In genomic region chr1:26784886-26785285, GRCh38 we compare ENCODE assay signal across 11 cellular contexts. TPM values are rescaled to one million over a fixed set of nuclear protein-coding genes. Genes with fewer than 3 reads are reported as not detected.
DNase-seq lines count a peak whose midpoint lies in the region; ATAC-seq and TF ChIP-seq lines count a peak whose summit lies in the region.
"Had no signal": no experiment of that assay in that cellular context is flagged by ENCODE, and none has a peak within 500 bp of the region (broad histone marks: within the 10 kb centered on the region; RNA-seq: fewer than 3 reads in every experiment).

No MANE protein-coding gene starts in this region.

- TF ChIP-seq POLR2A in sigmoid colon (IDR thresholded peaks at IDR 0.05): no peak

- no peaks in the 10 kb centered on the region for H3K9me3 Mint-ChIP-seq in CD8-positive, alpha-beta T cell

- DNase-seq in CD8-positive, alpha-beta T cell: no peak
- no peak for DNase-seq in SK-N-MC (ENCODE audit: low read depth, low spot score)
- peak; percentile 31 for DNase-seq in fibroblast of the aortic adventitia (ENCODE audit: low read depth)
- DNase-seq in sigmoid colon: no peak
- no peak for DNase-seq in NCI-H187 treated with DMSO at 0.1 percent for 48 hours (lab: John Stamatoyannopoulos, UW)
- DNase-seq in NCI-H748 (lab: John Stamatoyannopoulos, UW; ENCODE audit: unreplicated experiment): no peak
- DNase-seq in T-helper 2 cell: no peak
- DNase-seq: activated naive CD4-positive, alpha-beta T cell treated with anti-CD3 and anti-CD28 coated beads, Interleukin-2, amount 50 U/mL, for 16 hours; NCI-H2171 had no signal

- 97 to 99% methylated on average over 1 of the region's 1 CpG for WGBS in sigmoid colon, 2 donors

- ATAC-seq in CD8-positive, alpha-beta T cell: no peak
- ATAC-seq in HG03175 (IDR thresholded peaks at IDR 0.05; ENCODE audit: unreplicated experiment): no peak
- ATAC-seq: HCT116 had no signal

- no peaks in the 10 kb centered on the region for H3K9me3 ChIP-seq in CD8-positive, alpha-beta T cell (ENCODE audit: low read length)
- H3K9me3 ChIP-seq in SK-N-MC (ENCODE audit: low read depth, low read length): no peaks in the 10 kb centered on the region
- no peaks in the 10 kb centered on the region for H3K9me3 ChIP-seq in sigmoid colon

- H3K4me3 Mint-ChIP-seq in CD8-positive, alpha-beta T cell: no peak overlapping the region

- no peak overlapping the region for H3K27ac ChIP-seq in CD8-positive, alpha-beta T cell (ENCODE audit: low read depth, low read length)
- H3K27ac ChIP-seq in SK-N-MC: peak overlapping the region; percentile 93
- H3K27ac ChIP-seq in sigmoid colon: peak overlapping the region; percentile 94 to 99 (median 96)

- peaks cover 73% of the 10 kb centered on the region for H3K4me1 Mint-ChIP-seq in CD8-positive, alpha-beta T cell (ENCODE audit: low read depth)

- intact Hi-C loops in CD8-positive, alpha-beta T cell (cut with DNase I, micrococcal nuclease): loop anchor here (5.0 kb wide), 2 partner anchors 243 to 1767 kb away; partner anchors contain the start of gene TRNAU1AP (in 1 of the 2)
- intact Hi-C loops in sigmoid colon (cut with DNase I): loop anchor here (5.0 kb wide), 2 partner anchors 43 to 283 kb away; no protein-coding TSS in a partner anchor

- H3K27me3 ChIP-seq in CD8-positive, alpha-beta T cell (ENCODE audit: insufficient read depth, low read length): no peaks in the 10 kb centered on the region
- no peaks in the 10 kb centered on the region for H3K27me3 ChIP-seq in sigmoid colon

- peaks cover 37% of the 10 kb centered on the region for H3K36me3 Mint-ChIP-seq in CD8-positive, alpha-beta T cell

- POLR2A ChIA-PET in CD8-positive, alpha-beta T cell (lab: Charles Lee): interaction anchor here (1.7 to 9.6 kb wide), 3 partner anchors 30 to 89 kb away, joined by 3 to 224 read pairs (median 8); partner anchors contain the start of gene ARID1A

- no peaks in the 10 kb centered on the region for H3K27me3 Mint-ChIP-seq in CD8-positive, alpha-beta T cell (ENCODE audit: low read depth)

- no peak for TF ChIP-seq EP300 in sigmoid colon (IDR thresholded peaks at IDR 0.05)

- CTCF ChIA-PET in CD8-positive, alpha-beta T cell (lab: Charles Lee): interaction anchor here (1.2 to 17.3 kb wide), 5 partner anchors 16 to 181 kb away, joined by 3 to 439 read pairs (median 5); no protein-coding TSS in a partner anchor

- peaks cover 43% of the 10 kb centered on the region for H3K4me1 ChIP-seq in CD8-positive, alpha-beta T cell (ENCODE audit: insufficient read depth, low read length)
- peaks cover 0 to 81% (median 66%) of the 10 kb centered on the region in 4 donors for H3K4me1 ChIP-seq in sigmoid colon

- peaks cover 9% of the 10 kb centered on the region for H3K36me3 ChIP-seq in CD8-positive, alpha-beta T cell (ENCODE audit: insufficient read depth, low read length)
- H3K36me3 ChIP-seq in SK-N-MC (ENCODE audit: insufficient read depth, low read length): peaks cover 30% of the 10 kb centered on the region
- peaks cover 5 to 12% (median 9%) of the 10 kb centered on the region in 4 donors for H3K36me3 ChIP-seq in sigmoid colon

- H3K4me3 ChIP-seq in CD8-positive, alpha-beta T cell (ENCODE audit: low read depth, low read length): no peak overlapping the region
- H3K4me3 ChIP-seq in SK-N-MC (no peak overlapping the region), fibroblast of the aortic adventitia (ENCODE audit: low read depth, low read length) (no peak overlapping the region), sigmoid colon (no peak overlapping the region)

- H3K27ac Mint-ChIP-seq in CD8-positive, alpha-beta T cell: peak overlapping the region; percentile 73

- no peak for TF ChIP-seq CTCF in CD8-positive, alpha-beta T cell (IDR thresholded peaks at IDR 0.05)
- TF ChIP-seq CTCF in fibroblast of the aortic adventitia (IDR thresholded peaks at IDR 0.05; ENCODE audit: insufficient read depth, low read length): no peak
- no peak for TF ChIP-seq CTCF in sigmoid colon (IDR thresholded peaks at IDR 0.05)

- no peak overlapping the region for H3K9ac ChIP-seq in SK-N-MC (ENCODE audit: insufficient read length)

RNA-seq across cellular contexts. Expression of gene PIGV, which starts 2.9 kb away (rescaled TPM):
- 10 to 100 TPM in 1 of 2 experiments, 1 to 10 TPM in 1; 9.5 to 12.7 TPM for total RNA-seq in CD8-positive, alpha-beta T cell
- total RNA-seq in fibroblast of the aortic adventitia (ENCODE audit: low replicate concordance): 11.5 and 18.1 TPM in 2 replicates
- total RNA-seq in sigmoid colon: 10 to 100 TPM in 3 of 4 donors, 1 to 10 TPM in 1; 9.6 to 24.9 (median 14.1) TPM
- 10 to 100 TPM in 1 of 3 donors, 1 to 10 TPM in 2; 5.1 to 12.1 (median 7.2) TPM for polyA plus RNA-seq in sigmoid colon

RNA-seq across cellular contexts. Expression of gene ZDHHC18, which starts 41.6 kb away (rescaled TPM):
- 10 to 100 TPM; 55.2 to 55.4 TPM for total RNA-seq in CD8-positive, alpha-beta T cell
- total RNA-seq in fibroblast of the aortic adventitia (ENCODE audit: low replicate concordance): 2.5 and 10.4 TPM in 2 replicates
- total RNA-seq in sigmoid colon: 10 to 100 TPM in 2 of 4 donors, 1 to 10 TPM in 2; 7.5 to 13.6 (median 10.7) TPM
- polyA plus RNA-seq in sigmoid colon: 10 to 100 TPM; 12.0 to 19.4 (median 17.5) TPM
